9 cellular contexts compared by ENCODE assay signal in genomic region chr12:93379432-93380308, GRCh38. TPM values are rescaled to one million over a fixed set of nuclear protein-coding genes. Genes with fewer than 3 reads are reported as not detected.
DNase-seq lines count a peak whose midpoint lies in the region; ATAC-seq, FAIRE-seq and TF ChIP-seq lines count a peak whose summit lies in the region.
"Had no signal": no experiment of that assay in that cellular context is flagged by ENCODE, and none has a peak within 500 bp of the region (broad histone marks: within the 10 kb centered on the region; RNA-seq: fewer than 3 reads in every experiment).

No MANE protein-coding gene starts in this region.

- peaks cover 0 to 74% of the 10 kb centered on the region in 2 donors for H3K4me1 ChIP-seq in right atrium auricular region
- H3K4me1 ChIP-seq in iPS DF 6.9 (ENCODE audit: control insufficient read depth, insufficient read depth, low read length) = peaks cover 2% of the 10 kb centered on the region; the same call in 1 of the 2 replicates
- H3K4me1 ChIP-seq in small intestine (ENCODE audit: control insufficient read depth in 2 of 2, insufficient read depth in 1 of 2, low read depth in 1 of 2, low read length in 1 of 2) = peaks cover 4 to 9% of the 10 kb centered on the region in 2 donors

- H3K36me3 ChIP-seq in right atrium auricular region (peaks cover 4% of the 10 kb centered on the region), iPS DF 6.9 (ENCODE audit: control insufficient read depth, insufficient read depth, low read length) (no peaks in the 10 kb centered on the region; the same call in 1 of the 2 replicates), small intestine (ENCODE audit: control insufficient read depth in 2 of 2, insufficient read depth in 2 of 2, low read length in 2 of 2) (no peaks in the 10 kb centered on the region)

- H3K4me3 ChIP-seq in right atrium auricular region (peak overlapping the region; percentile 72 to 90), iPS DF 6.9 (ENCODE audit: low read length) (peak overlapping the region; percentile 84; the same call in 1 of the 2 replicates), small intestine (ENCODE audit: low read depth in 1 of 2, low read length in 2 of 2) (peak overlapping the region; percentile 67 to 75)

- H3K36me3 Mint-ChIP-seq in activated CD8-positive, alpha-beta T cell treated with anti-CD3 and anti-CD28 coated beads for 36 hours (ENCODE audit: low read depth) = peaks cover 21% of the 10 kb centered on the region

- no CpG with 5 or more reads among the region's 7 CpGs for WGBS in iPS DF 6.9 (ENCODE audit: insufficient coverage, insufficient read length)
- 1 to 6% (median 1%) methylated on average over 7 of the region's 7 CpGs for WGBS in small intestine, 3 donors

- no peaks in the 10 kb centered on the region for H3K27me3 Mint-ChIP-seq in activated CD8-positive, alpha-beta T cell treated with anti-CD3 and anti-CD28 coated beads for 36 hours

- H3K9me3 Mint-ChIP-seq in activated CD8-positive, alpha-beta T cell treated with anti-CD3 and anti-CD28 coated beads for 36 hours = no peaks in the 10 kb centered on the region

- TF ChIP-seq CTCF in right atrium auricular region (IDR thresholded peaks at IDR 0.05) = no peak
- no peak for TF ChIP-seq CTCF in activated CD8-positive, alpha-beta T cell treated with anti-CD3 and anti-CD28 coated beads for 36 hours (IDR thresholded peaks at IDR 0.05)

- POLR2A ChIA-PET in activated CD8-positive, alpha-beta T cell treated with anti-CD3 and anti-CD28 coated beads for 36 hours (lab: Charles Lee) = interaction anchor here (0.7 to 1.4 kb wide), 4 partner anchors 61 to 406 kb away, joined by 3 to 4 read pairs (median 3); no protein-coding TSS in a partner anchor

- peak overlapping the region; percentile 99 for H3K27ac Mint-ChIP-seq in activated CD8-positive, alpha-beta T cell treated with anti-CD3 and anti-CD28 coated beads for 36 hours

- H3K27me3 ChIP-seq in right atrium auricular region = no peaks in the 10 kb centered on the region
- no peaks in the 10 kb centered on the region for H3K27me3 ChIP-seq in iPS DF 6.9 (ENCODE audit: control insufficient read depth, insufficient read depth, low read length)
- no peaks in the 10 kb centered on the region for H3K27me3 ChIP-seq in small intestine (ENCODE audit: control insufficient read depth in 2 of 2, insufficient read depth in 2 of 2, low read length in 2 of 2)

- H3K4me3 Mint-ChIP-seq in activated CD8-positive, alpha-beta T cell treated with anti-CD3 and anti-CD28 coated beads for 36 hours = peak overlapping the region; percentile 92

- CTCF ChIA-PET in activated CD8-positive, alpha-beta T cell treated with anti-CD3 and anti-CD28 coated beads for 36 hours (lab: Charles Lee) = interaction anchor here (0.9 to 9.2 kb wide), 11 partner anchors 10 to 596 kb away, joined by 3 to 47 read pairs (median 12); no protein-coding TSS in a partner anchor

- H3K9me3 ChIP-seq in right atrium auricular region (no peaks in the 10 kb centered on the region), iPS DF 6.9 (ENCODE audit: control insufficient read depth, insufficient read depth, low read length) (no peaks in the 10 kb centered on the region), small intestine (ENCODE audit: control insufficient read depth, low read depth) (no peaks in the 10 kb centered on the region)

- ATAC-seq in left ventricle myocardium superior (no peak), GM21381 (IDR thresholded peaks at IDR 0.05; ENCODE audit: unreplicated experiment) (no peak)
- no peak for ATAC-seq in activated CD8-positive, alpha-beta T cell treated with anti-CD3 and anti-CD28 coated beads for 36 hours

- H3K4me1 Mint-ChIP-seq in activated CD8-positive, alpha-beta T cell treated with anti-CD3 and anti-CD28 coated beads for 36 hours (ENCODE audit: low read depth) = peaks cover 35% of the 10 kb centered on the region

- H3K27ac ChIP-seq in right atrium auricular region (peak overlapping the region; percentile 92 to 98), iPS DF 6.9 (ENCODE audit: low read length) (no peak overlapping the region), small intestine (ENCODE audit: low read depth in 1 of 2, low read length in 1 of 2) (peak overlapping the region; percentile 74 to 87)

- no peak for FAIRE-seq in small intestine (lab: Jason Lieb, UNC)
- FAIRE-seq: islet of Langerhans had no signal

- DNase-seq in right atrium auricular region (ENCODE audit: low spot score) (peak; percentile 40), left ventricle myocardium superior (no peak), iPS DF 6.9 (ENCODE audit: low read depth, low spot score) (no peak), small intestine (peak; percentile 27)
- peak; percentile 14 for DNase-seq in activated CD8-positive, alpha-beta T cell treated with anti-CD3 and anti-CD28 coated beads for 36 hours
- no peak for DNase-seq in central memory CD4-positive, alpha-beta T cell
- no peak for DNase-seq in activated CD4-positive, alpha-beta T cell treated with anti-CD3 and anti-CD28 coated beads, Interleukin-2, amount 50 U/mL, for 1 hour

- intact Hi-C loops in left ventricle myocardium superior (cut with micrococcal nuclease) = no loop called here
- intact Hi-C loops in activated CD8-positive, alpha-beta T cell treated with anti-CD3 and anti-CD28 coated beads for 36 hours (cut with micrococcal nuclease) = loop anchor here (5.0 to 10.0 kb wide), 2 partner anchors 63 to 285 kb away; partner anchors contain the start of gene UBE2N

RNA-seq across cellular contexts. Expression of gene NUDT4, which starts 1.9 kb away (rescaled TPM):
- total RNA-seq in right atrium auricular region (100 to 1,000 TPM; 103 to 158 TPM), left ventricle myocardium superior (410 TPM)
- 10 to 100 TPM; 54.9 to 61.9 TPM for total RNA-seq in activated CD8-positive, alpha-beta T cell treated with anti-CD3 and anti-CD28 coated beads for 36 hours
- polyA plus RNA-seq in small intestine = 10 to 100 TPM; 15.9 to 26.0 (median 18.9) TPM

Comparison
In these comparisons a context has a peak if more than half of its experiments do, and no peak if none do; other contexts are left out.
1. DNase-seq: peak in right atrium auricular region (single experiment), activated CD8-positive, alpha-beta T cell treated with anti-CD3 and anti-CD28 coated beads for 36 hours (single experiment) and small intestine (single experiment); none in left ventricle myocardium superior (single experiment), iPS DF 6.9 (single experiment), central memory CD4-positive, alpha-beta T cell (single experiment) and activated CD4-positive, alpha-beta T cell treated with anti-CD3 and anti-CD28 coated beads, Interleukin-2, amount 50 U/mL, for 1 hour (single experiment).
2. Peak in every context shown above with its lines, with median percentiles within 50 percentile points of each other: H3K4me3 ChIP-seq.